In the genomic region with DNA sequence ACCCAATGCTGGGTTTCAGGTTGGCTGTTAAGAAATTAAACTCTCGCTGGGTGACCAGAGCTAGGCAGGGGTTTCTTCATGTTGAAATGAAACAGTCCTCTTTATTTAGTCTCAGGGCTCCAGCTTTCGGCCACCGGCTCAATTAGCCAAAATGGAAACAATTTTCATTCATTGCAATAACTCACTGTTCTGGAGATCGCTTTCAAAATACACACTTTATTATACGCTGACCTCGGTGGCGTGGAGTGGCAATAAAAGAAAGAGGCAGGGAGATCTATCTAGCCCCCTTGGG, we compare ENCODE assay signal across 1 cellular context.
TF ChIP-seq lines count a peak whose summit lies in the region.

No MANE protein-coding gene starts in this region.

TF ChIP-seq in K562, 482 proteins besides CTCF, POLR2A, EP300 and RAD21:
- TF ChIP-seq NFYB (IDR thresholded peaks at IDR 0.05; ENCODE audit: extremely low read depth, insufficient read length), result no peak
- no peak for TF ChIP-seq ZNF583 (CRISPR knock-in tag; IDR thresholded peaks at IDR 0.05)
- peak; percentile 29; the same call in 1 of the 2 replicates for TF ChIP-seq BMI1 (IDR thresholded peaks at IDR 0.05; ENCODE audit: low read length)
